In genomic region chr14:75278422-75279152, GRCh38 we compare ENCODE assay signal across 8 cellular contexts. TPM values are rescaled to one million over a fixed set of nuclear protein-coding genes. Genes with fewer than 3 reads are reported as not detected.
DNase-seq lines count a peak whose midpoint lies in the region; ATAC-seq and TF ChIP-seq lines count a peak whose summit lies in the region.

Gene FOS, plus strand, starts transcription at chr14:75278828. Its CDS starts 155 bp downstream, at chr14:75278983.

- ATAC-seq in GM18505 (IDR thresholded peaks at IDR 0.05; ENCODE audit: unreplicated experiment), result peak; percentile 62
- peak; percentile 81 for ATAC-seq in HG02943 (IDR thresholded peaks at IDR 0.05; ENCODE audit: low read depth, unreplicated experiment)
- ATAC-seq in T-helper 17 cell, result peak; percentile 71
- ATAC-seq in psoas muscle, result peak; percentile 76 to 85 (median 83)

- peak within 1 kb of the TSS; percentile 98 for H3K27ac Mint-ChIP-seq in T-helper 17 cell

- peaks cover 40% of the 10 kb centered on the region for H3K36me3 ChIP-seq in right atrium auricular region
- H3K36me3 ChIP-seq in psoas muscle (ENCODE audit: insufficient read depth in 1 of 2, low read depth in 1 of 2), result peaks cover 3 to 25% of the 10 kb centered on the region in 2 donors
- no peaks in the 10 kb centered on the region for H3K36me3 ChIP-seq in urinary bladder (ENCODE audit: insufficient read depth)

- TF ChIP-seq CTCF in right atrium auricular region (IDR thresholded peaks at IDR 0.05) (no peak), psoas muscle (IDR thresholded peaks at IDR 0.05) (no peak)

- 0 to 1% (median 0%) methylated on average over 54 to 69 of the region's 69 CpGs for WGBS in psoas muscle, 3 donors
- WGBS in urinary bladder, result under 1% methylated on average over 69 of the region's 69 CpGs

- DNase-seq in NCI-H187 treated with DMSO at 0.1 percent for 48 hours (lab: John Stamatoyannopoulos, UW) (peak; percentile 75), T-helper 17 cell (peak; percentile 78 to 91 (median 86)), right atrium auricular region (ENCODE audit: low spot score) (peak; percentile 99), psoas muscle (peak; percentile 90 to 95)

- H3K27me3 ChIP-seq in right atrium auricular region (no peaks in the 10 kb centered on the region), psoas muscle (ENCODE audit: insufficient read depth in 3 of 3, low read length in 2 of 3) (no peaks in the 10 kb centered on the region)

- H3K27ac ChIP-seq in angular gyrus (ENCODE audit: low read depth, low read length) (peak within 1 kb of the TSS; percentile 95), right atrium auricular region (peak within 1 kb of the TSS; percentile 99 to 100), psoas muscle (peak within 1 kb of the TSS; percentile 98), urinary bladder (ENCODE audit: low read depth) (peak within 1 kb of the TSS; percentile 99)

- H3K36me3 Mint-ChIP-seq in T-helper 17 cell (ENCODE audit: low read depth), result peaks cover 16% of the 10 kb centered on the region

- H3K9me3 ChIP-seq in T-helper 17 cell (ENCODE audit: control insufficient read depth, low read length, poor library complexity, severe bottlenecking) (no peaks in the 10 kb centered on the region), right atrium auricular region (no peaks in the 10 kb centered on the region), psoas muscle (no peaks in the 10 kb centered on the region)

- TF ChIP-seq POLR2A in GM18505 (IDR thresholded peaks at IDR 0.05; ENCODE audit: borderline replicate concordance, extremely low read depth, insufficient read depth, insufficient read length), result peak; percentile 91

- H3K4me1 ChIP-seq in right atrium auricular region (peaks cover 2 to 43% of the 10 kb centered on the region in 2 donors), psoas muscle (peaks cover 30% of the 10 kb centered on the region), urinary bladder (ENCODE audit: insufficient read depth) (no peaks in the 10 kb centered on the region)

- peak within 1 kb of the TSS; percentile 89 to 97 for H3K4me3 ChIP-seq in right atrium auricular region
- H3K4me3 ChIP-seq in psoas muscle, result peak within 1 kb of the TSS; percentile 83
- peak within 1 kb of the TSS; percentile 51 for H3K4me3 ChIP-seq in urinary bladder (ENCODE audit: low read depth, low read length)

- intact Hi-C loops in psoas muscle (cut with DNase I), result loop anchor here (2.0 to 5.0 kb wide), 3 partner anchors 20 to 101 kb away; partner anchors contain the start of gene TMED10 (in 1 of the 2)

- peak within 1 kb of the TSS; percentile 91 for H3K4me3 Mint-ChIP-seq in T-helper 17 cell

- peaks cover 57% of the 10 kb centered on the region for H3K4me1 Mint-ChIP-seq in T-helper 17 cell

- H3K27me3 Mint-ChIP-seq in T-helper 17 cell, result peaks cover 15% of the 10 kb centered on the region

RNA-seq across cellular contexts. Expression of gene FOS, which starts in this region (rescaled TPM):
- total RNA-seq in T-helper 17 cell (1,000 to 10,000 TPM; 2,179 to 4,074 TPM), right atrium auricular region (100 to 1,000 TPM; 232 to 555 TPM), psoas muscle (100 to 1,000 TPM in 2 of 4 donors, 10 to 100 TPM in 2; 20.7 to 279 (median 95.1) TPM), urinary bladder (219 TPM)
- polyA plus RNA-seq in psoas muscle (10 to 100 TPM; 15.5 to 51.0 (median 33.8) TPM), urinary bladder (1,557 TPM)

Comparison
In these comparisons a context has a peak if more than half of its experiments do, and no peak if none do; other contexts are left out.
1. Peak in every context shown above with its lines: DNase-seq, ATAC-seq, H3K4me3 ChIP-seq and H3K27ac ChIP-seq.
2. RNA of gene FOS (polyA plus RNA-seq): 1,557 TPM in urinary bladder (single experiment); 15.5 to 51.0 TPM in psoas muscle; every median in the first group is over 10 times any median in the second.